In genomic region chr2:32277363-32277673, GRCh38 we compare ENCODE assay signal across 8 cellular contexts. TPM values are rescaled to one million over a fixed set of nuclear protein-coding genes. Genes with fewer than 3 reads are reported as not detected.
DNase-seq lines count a peak whose midpoint lies in the region; ATAC-seq and TF ChIP-seq lines count a peak whose summit lies in the region.

No MANE protein-coding gene starts in this region.

- peak overlapping the region; percentile 95 for H3K4me3 Mint-ChIP-seq in T-helper 2 cell treated with Interferon-gamma antibody and Interleukin-4, amounts not matched to agents 5 μg/mL and 100 μg/mL, for 36 hours
- peak overlapping the region; percentile 81 for H3K4me3 Mint-ChIP-seq in activated CD4-positive, alpha-beta memory T cell treated with anti-CD3 and anti-CD28 coated beads, Interleukin-2, amount 10 ng/mL, durations not matched to agents 7 days and 5 days

- peak overlapping the region; percentile 83; the same call in 1 of the 2 replicates for H3K9ac ChIP-seq in iPS-20b (ENCODE audit: low read depth, low read length)

- H3K27me3 ChIP-seq in iPS-20b (ENCODE audit: insufficient read depth, low read length) = no peaks in the 10 kb centered on the region; the same call in 1 of the 2 replicates
- no peaks in the 10 kb centered on the region for H3K27me3 ChIP-seq in suprapubic skin

- H3K9me3 Mint-ChIP-seq in T-helper 2 cell treated with Interferon-gamma antibody and Interleukin-4, amounts not matched to agents 5 μg/mL and 100 μg/mL, for 36 hours = no peaks in the 10 kb centered on the region
- no peaks in the 10 kb centered on the region for H3K9me3 Mint-ChIP-seq in activated CD4-positive, alpha-beta memory T cell treated with anti-CD3 and anti-CD28 coated beads, Interleukin-2, amount 10 ng/mL, durations not matched to agents 7 days and 5 days

- CTCF ChIA-PET in activated CD4-positive, alpha-beta memory T cell treated with anti-CD3 and anti-CD28 coated beads, Interleukin-2, amount 10 ng/mL, durations not matched to agents 7 days and 5 days (lab: Charles Lee) = interaction anchor here (0.5 kb wide), 1 partner anchor 104 kb away, joined by 6 read pairs; no protein-coding TSS in a partner anchor

- H3K4me1 ChIP-seq in iPS-20b (ENCODE audit: insufficient read depth, low read length) (no peaks in the 10 kb centered on the region), suprapubic skin (peaks cover 17% of the 10 kb centered on the region)

- no peak for DNase-seq in T-helper 2 cell treated with Interferon-gamma antibody and Interleukin-4, amounts not matched to agents 5 μg/mL and 100 μg/mL, for 36 hours (ENCODE audit: low spot score)
- no peak for DNase-seq in T-helper 2 cell
- DNase-seq in activated CD4-positive, alpha-beta memory T cell treated with anti-CD3 and anti-CD28 coated beads, Interleukin-2, amount 10 ng/mL, durations not matched to agents 7 days and 5 days = no peak
- no peak for DNase-seq in suprapubic skin (ENCODE audit: low spot score in 2 of 2)
- no peak for DNase-seq in NCI-H2107 (lab: John Stamatoyannopoulos, UW)
- no peak for DNase-seq in putamen (ENCODE audit: low spot score)

- TF ChIP-seq EP300 in suprapubic skin (IDR thresholded peaks at IDR 0.05) = no peak

- H3K27ac Mint-ChIP-seq in T-helper 2 cell treated with Interferon-gamma antibody and Interleukin-4, amounts not matched to agents 5 μg/mL and 100 μg/mL, for 36 hours = peak overlapping the region; percentile 94
- H3K27ac Mint-ChIP-seq in activated CD4-positive, alpha-beta memory T cell treated with anti-CD3 and anti-CD28 coated beads, Interleukin-2, amount 10 ng/mL, durations not matched to agents 7 days and 5 days = peak overlapping the region; percentile 88

- 72% methylated on average over 5 of the region's 5 CpGs for WGBS in suprapubic skin

- H3K9me3 ChIP-seq in iPS-20b (ENCODE audit: insufficient read depth, low read depth, low read length) (no peaks in the 10 kb centered on the region), suprapubic skin (no peaks in the 10 kb centered on the region)

- peaks cover 4% of the 10 kb centered on the region for H3K27me3 Mint-ChIP-seq in T-helper 2 cell treated with Interferon-gamma antibody and Interleukin-4, amounts not matched to agents 5 μg/mL and 100 μg/mL, for 36 hours (ENCODE audit: low read depth)
- H3K27me3 Mint-ChIP-seq in activated CD4-positive, alpha-beta memory T cell treated with anti-CD3 and anti-CD28 coated beads, Interleukin-2, amount 10 ng/mL, durations not matched to agents 7 days and 5 days = peaks cover 5% of the 10 kb centered on the region

- TF ChIP-seq POLR2A in suprapubic skin (IDR thresholded peaks at IDR 0.05) = no peak

- peaks cover 10% of the 10 kb centered on the region for H3K36me3 Mint-ChIP-seq in T-helper 2 cell treated with Interferon-gamma antibody and Interleukin-4, amounts not matched to agents 5 μg/mL and 100 μg/mL, for 36 hours (ENCODE audit: low read depth)
- peaks cover 13% of the 10 kb centered on the region for H3K36me3 Mint-ChIP-seq in activated CD4-positive, alpha-beta memory T cell treated with anti-CD3 and anti-CD28 coated beads, Interleukin-2, amount 10 ng/mL, durations not matched to agents 7 days and 5 days (ENCODE audit: low read depth)

- POLR2A ChIA-PET in activated CD4-positive, alpha-beta memory T cell treated with anti-CD3 and anti-CD28 coated beads, Interleukin-2, amount 10 ng/mL, durations not matched to agents 7 days and 5 days (lab: Charles Lee) = interaction anchor here (0.7 to 2.5 kb wide), 6 partner anchors 11 to 266 kb away, joined by 3 to 5 read pairs (median 3); partner anchors contain the start of genes BIRC6 and NLRC4

- no peak for ATAC-seq in GM21367 (IDR thresholded peaks at IDR 0.05; ENCODE audit: unreplicated experiment)

- H3K4me1 Mint-ChIP-seq in T-helper 2 cell treated with Interferon-gamma antibody and Interleukin-4, amounts not matched to agents 5 μg/mL and 100 μg/mL, for 36 hours (ENCODE audit: low read depth) = peaks cover 14% of the 10 kb centered on the region
- peaks cover 22% of the 10 kb centered on the region for H3K4me1 Mint-ChIP-seq in activated CD4-positive, alpha-beta memory T cell treated with anti-CD3 and anti-CD28 coated beads, Interleukin-2, amount 10 ng/mL, durations not matched to agents 7 days and 5 days

- H3K27ac ChIP-seq in iPS-20b (ENCODE audit: low read length) = peak overlapping the region; percentile 23
- peak overlapping the region; percentile 92 for H3K27ac ChIP-seq in suprapubic skin

- H3K4me3 ChIP-seq in iPS-20b (ENCODE audit: low read length) (peak overlapping the region; percentile 92), suprapubic skin (peak overlapping the region; percentile 100)

- TF ChIP-seq CTCF in suprapubic skin (IDR thresholded peaks at IDR 0.05) = no peak

- H3K36me3 ChIP-seq in iPS-20b (ENCODE audit: insufficient read depth, low read depth, low read length) (no peaks in the 10 kb centered on the region), suprapubic skin (peaks cover under 1% of the 10 kb centered on the region)

RNA-seq across cellular contexts. Expression of gene YIPF4, which starts 0.4 kb away (rescaled TPM):
- 10 to 100 TPM; 40.3 to 48.9 TPM for total RNA-seq in activated CD4-positive, alpha-beta memory T cell treated with anti-CD3 and anti-CD28 coated beads, Interleukin-2, amount 10 ng/mL, durations not matched to agents 7 days and 5 days
- 10 to 100 TPM in 2 of 4 donors, 1 to 10 TPM in 2; 8.5 to 36.5 (median 19.8) TPM for total RNA-seq in suprapubic skin

RNA-seq across cellular contexts. Expression of gene NLRC4, which starts 12.6 kb away (rescaled TPM):
- under 1 TPM; 0.08 to 0.30 TPM for total RNA-seq in activated CD4-positive, alpha-beta memory T cell treated with anti-CD3 and anti-CD28 coated beads, Interleukin-2, amount 10 ng/mL, durations not matched to agents 7 days and 5 days
- under 1 TPM in 2 of 4 donors, not detected in 2; 0.17 to 0.19 TPM for total RNA-seq in suprapubic skin
